In genomic region chr16:12589676-12590075, GRCh38 we compare ENCODE assay signal across 18 cellular contexts.
DNase-seq lines count a peak whose midpoint lies in the region; ATAC-seq, FAIRE-seq and TF ChIP-seq lines count a peak whose summit lies in the region.
"Had no signal": no experiment of that assay in that cellular context is flagged by ENCODE, and none has a peak within 500 bp of the region (broad histone marks: within the 10 kb centered on the region; RNA-seq: fewer than 3 reads in every experiment).

No MANE protein-coding gene starts in this region.

- H3K9ac ChIP-seq in K562 (ENCODE audit: insufficient read depth in 1 of 2, low read depth in 2 of 2, low read length in 2 of 2), result no peak overlapping the region
- H3K9ac ChIP-seq: BLaER1 had no signal

- H3K36me3 Mint-ChIP-seq in activated CD8-positive, alpha-beta memory T cell treated with anti-CD3 and anti-CD28 coated beads, Interleukin-2, amount 10 ng/mL, durations not matched to agents 7 days and 5 days, result no peaks in the 10 kb centered on the region
- H3K36me3 Mint-ChIP-seq in activated T-helper 2 cell treated with anti-CD3 and anti-CD28 coated beads, Interferon-gamma antibody, Interleukin-2, Interleukin-4, amounts not matched to agents 10 μg/mL and 5 μg/mL and 100 μg/mL, durations not matched to agents 14 hours and 24 hours and 36 hours (ENCODE audit: low read depth), result no peaks in the 10 kb centered on the region
- H3K36me3 Mint-ChIP-seq: CD4-positive, alpha-beta memory T cell had no signal

- POLR2A ChIA-PET in K562 (lab: Yijun Ruan, JAX), result interaction anchor here (1.0 kb wide), 1 partner anchor 11 kb away, joined by 4 read pairs; no protein-coding TSS in a partner anchor

- FAIRE-seq in K562 (lab: Jason Lieb, UNC), result no peak

- H3K4me2 ChIP-seq in K562 (ENCODE audit: insufficient read depth, low read length), result no peak overlapping the region
- H3K4me2 ChIP-seq: BLaER1 had no signal

- no peaks in the 10 kb centered on the region for H3K36me3 ChIP-seq in K562 (ENCODE audit: control insufficient read depth, insufficient read depth, low read length)
- H3K36me3 ChIP-seq: BLaER1 had no signal

- CTCF ChIA-PET in activated CD8-positive, alpha-beta memory T cell treated with anti-CD3 and anti-CD28 coated beads, Interleukin-2, amount 10 ng/mL, durations not matched to agents 7 days and 5 days (lab: Charles Lee), result no interaction called here
- CTCF ChIA-PET in K562 (lab: Yijun Ruan, JAX; ENCODE audit: low intra/inter-chr PET ratio), result no interaction called here

- WGBS in K562 (ENCODE audit: insufficient coverage, low coverage, missing lambda C conversion rate), result 33% methylated on average over 1 of the region's 1 CpG

- TF ChIP-seq CTCF in K562 (IDR thresholded peaks at IDR 0.05 in 2 of 3, conservative IDR thresholded peaks at IDR 0.05 in 1 of 3; ENCODE audit: insufficient read depth in 2 of 3, low read depth in 1 of 3, low read length in 3 of 3), result no peak

- peak; percentile 10 for DNase-seq in activated CD8-positive, alpha-beta memory T cell treated with anti-CD3 and anti-CD28 coated beads, Interleukin-2, amount 50 U/mL, for 48 hours
- no peak for DNase-seq in activated CD8-positive, alpha-beta memory T cell treated with anti-CD3 and anti-CD28 coated beads, Interleukin-2, amount 10 ng/mL, durations not matched to agents 7 days and 5 days
- DNase-seq in NCI-H82 treated with DMSO at 0.1 percent for 48 hours (lab: John Stamatoyannopoulos, UW; ENCODE audit: unreplicated experiment), result peak; percentile 85
- DNase-seq in K562 (ENCODE audit: extremely low read depth in 1 of 4, low spot score in 3 of 4), result no peak
- peak; percentile 16 for DNase-seq in posterior vena cava (ENCODE audit: low spot score)
- no peak for DNase-seq in NOMO-1 (lab: John Stamatoyannopoulos, UW; ENCODE audit: unreplicated experiment in 2 of 2)
- DNase-seq in activated T-helper 2 cell treated with anti-CD3 and anti-CD28 coated beads, Interferon-gamma antibody, Interleukin-2, Interleukin-4, amounts not matched to agents 10 μg/mL and 5 μg/mL and 100 μg/mL, durations not matched to agents 14 hours and 24 hours and 36 hours (ENCODE audit: low spot score), result no peak
- DNase-seq: 8988T; Calu3; CD4-positive, alpha-beta memory T cell; DMS79 treated with DMSO at 0.1 percent for 48 hours; GF-D8; GOT3; H7; HFFc6 had no signal

- no TSS peak for BruUV-seq in K562 (replicated peaks; lab: Mats Ljungman, UMichigan)

- H3K9me1 ChIP-seq in K562 (ENCODE audit: control insufficient read depth, insufficient read depth, low read length), result no peaks in the 10 kb centered on the region

- H3K9me3 Mint-ChIP-seq in activated CD8-positive, alpha-beta memory T cell treated with anti-CD3 and anti-CD28 coated beads, Interleukin-2, amount 10 ng/mL, durations not matched to agents 7 days and 5 days (ENCODE audit: low read depth), result peaks cover 3% of the 10 kb centered on the region
- H3K9me3 Mint-ChIP-seq in activated T-helper 2 cell treated with anti-CD3 and anti-CD28 coated beads, Interferon-gamma antibody, Interleukin-2, Interleukin-4, amounts not matched to agents 10 μg/mL and 5 μg/mL and 100 μg/mL, durations not matched to agents 14 hours and 24 hours and 36 hours, result no peaks in the 10 kb centered on the region
- H3K9me3 Mint-ChIP-seq: HFFc6 had no signal

- H3K27me3 Mint-ChIP-seq in activated CD8-positive, alpha-beta memory T cell treated with anti-CD3 and anti-CD28 coated beads, Interleukin-2, amount 10 ng/mL, durations not matched to agents 7 days and 5 days, result peaks cover 15% of the 10 kb centered on the region
- peaks cover 13% of the 10 kb centered on the region for H3K27me3 Mint-ChIP-seq in activated T-helper 2 cell treated with anti-CD3 and anti-CD28 coated beads, Interferon-gamma antibody, Interleukin-2, Interleukin-4, amounts not matched to agents 10 μg/mL and 5 μg/mL and 100 μg/mL, durations not matched to agents 14 hours and 24 hours and 36 hours (ENCODE audit: low read depth)

- no peak for TF ChIP-seq POLR2A in K562 (conservative IDR thresholded peaks at IDR 0.05)

- no peaks in the 10 kb centered on the region for H3K27me3 ChIP-seq in K562 (ENCODE audit: control insufficient read depth in 2 of 2, insufficient read depth in 2 of 2, low read length in 2 of 2)
- H3K27me3 ChIP-seq: BLaER1 had no signal

- no peak overlapping the region for H3K27ac ChIP-seq in K562 (ENCODE audit: extremely low read depth, low read depth, low read length)
- H3K27ac ChIP-seq: BLaER1 had no signal

- no peaks in the 10 kb centered on the region for H3K79me2 ChIP-seq in K562 (ENCODE audit: control insufficient read depth, insufficient read depth, low read length)

- H3K27ac Mint-ChIP-seq in activated CD8-positive, alpha-beta memory T cell treated with anti-CD3 and anti-CD28 coated beads, Interleukin-2, amount 10 ng/mL, durations not matched to agents 7 days and 5 days, result no peak overlapping the region
- H3K27ac Mint-ChIP-seq in activated T-helper 2 cell treated with anti-CD3 and anti-CD28 coated beads, Interferon-gamma antibody, Interleukin-2, Interleukin-4, amounts not matched to agents 10 μg/mL and 5 μg/mL and 100 μg/mL, durations not matched to agents 14 hours and 24 hours and 36 hours, result no peak overlapping the region
- H3K27ac Mint-ChIP-seq: CD14-positive monocyte; CD4-positive, alpha-beta memory T cell; HFFc6 had no signal

- in situ Hi-C loops in K562 (cut with MboI), result no loop called here

- no peak overlapping the region for H3K4me3 Mint-ChIP-seq in activated CD8-positive, alpha-beta memory T cell treated with anti-CD3 and anti-CD28 coated beads, Interleukin-2, amount 10 ng/mL, durations not matched to agents 7 days and 5 days
- H3K4me3 Mint-ChIP-seq in activated T-helper 2 cell treated with anti-CD3 and anti-CD28 coated beads, Interferon-gamma antibody, Interleukin-2, Interleukin-4, amounts not matched to agents 10 μg/mL and 5 μg/mL and 100 μg/mL, durations not matched to agents 14 hours and 24 hours and 36 hours (ENCODE audit: low read depth), result no peak overlapping the region
- H3K4me3 Mint-ChIP-seq: CD4-positive, alpha-beta memory T cell; HFFc6 had no signal

- peaks cover under 1 to 3% of the 10 kb centered on the region in 2 experiments; a peak in 3 of 5 replicates for H3K4me1 ChIP-seq in K562 (replicated peaks in 1 of 2; ENCODE audit: control insufficient read depth in 2 of 2, insufficient read depth in 2 of 2, low read length in 2 of 2)
- H3K4me1 ChIP-seq: BLaER1 had no signal

- TF ChIP-seq RAD21 in K562 (CRISPR knock-in tag; conservative IDR thresholded peaks at IDR 0.05 in 1 of 2, IDR thresholded peaks at IDR 0.05 in 1 of 2), result no peak

- H3K4me3 ChIP-seq in K562, result no peak overlapping the region
- H3K4me3 ChIP-seq: BLaER1 had no signal

- intact Hi-C loops in K562 (cut with micrococcal nuclease), result no loop called here
- intact Hi-C loops in posterior vena cava (cut with DNase I), result no loop called here
- intact Hi-C loops in activated T-helper 2 cell treated with anti-CD3 and anti-CD28 coated beads, Interferon-gamma antibody, Interleukin-2, Interleukin-4, amounts not matched to agents 10 μg/mL and 5 μg/mL and 100 μg/mL, durations not matched to agents 14 hours and 24 hours and 36 hours (cut with micrococcal nuclease), result no loop called here

- no peaks in the 10 kb centered on the region for H4K20me1 ChIP-seq in K562 (replicated peaks; ENCODE audit: control insufficient read depth, insufficient read depth, low read length)
- H4K20me1 ChIP-seq: BLaER1 had no signal

- H3K4me1 Mint-ChIP-seq in activated CD8-positive, alpha-beta memory T cell treated with anti-CD3 and anti-CD28 coated beads, Interleukin-2, amount 10 ng/mL, durations not matched to agents 7 days and 5 days, result peaks cover 9% of the 10 kb centered on the region
- H3K4me1 Mint-ChIP-seq in activated T-helper 2 cell treated with anti-CD3 and anti-CD28 coated beads, Interferon-gamma antibody, Interleukin-2, Interleukin-4, amounts not matched to agents 10 μg/mL and 5 μg/mL and 100 μg/mL, durations not matched to agents 14 hours and 24 hours and 36 hours (ENCODE audit: low read depth), result peaks cover 7% of the 10 kb centered on the region

- H3K9me3 ChIP-seq in K562 (replicated peaks; ENCODE audit: control insufficient read depth, insufficient read depth, low read depth, low read length), result no peaks in the 10 kb centered on the region
- H3K9me3 ChIP-seq: BLaER1 had no signal

- ATAC-seq in activated CD8-positive, alpha-beta memory T cell treated with anti-CD3 and anti-CD28 coated beads, Interleukin-2, amount 10 ng/mL, durations not matched to agents 7 days and 5 days, result no peak
- no peak for ATAC-seq in K562
- ATAC-seq: HCT116 had no signal

- no peak overlapping the region for H2AFZ ChIP-seq in K562 (ENCODE audit: low read depth, low read length)

- TF ChIP-seq EP300 in K562 (IDR thresholded peaks at IDR 0.05; ENCODE audit: low read length), result no peak

TF ChIP-seq in K562, 482 proteins besides CTCF, POLR2A, EP300 and RAD21 (continues in another document):
- TF ChIP-seq GABPB1 (CRISPR knock-in tag; IDR thresholded peaks at IDR 0.05), result no peak
- no peak for TF ChIP-seq ZNF695 (CRISPR knock-in tag; IDR thresholded peaks at IDR 0.05)
- peak; percentile 22 for TF ChIP-seq MEIS2 (IDR thresholded peaks at IDR 0.05; ENCODE audit: partially characterized antibody)
- no peak for TF ChIP-seq ZNF165 (CRISPR knock-in tag; IDR thresholded peaks at IDR 0.05; ENCODE audit: borderline replicate concordance)
- TF ChIP-seq, protein P1, sequence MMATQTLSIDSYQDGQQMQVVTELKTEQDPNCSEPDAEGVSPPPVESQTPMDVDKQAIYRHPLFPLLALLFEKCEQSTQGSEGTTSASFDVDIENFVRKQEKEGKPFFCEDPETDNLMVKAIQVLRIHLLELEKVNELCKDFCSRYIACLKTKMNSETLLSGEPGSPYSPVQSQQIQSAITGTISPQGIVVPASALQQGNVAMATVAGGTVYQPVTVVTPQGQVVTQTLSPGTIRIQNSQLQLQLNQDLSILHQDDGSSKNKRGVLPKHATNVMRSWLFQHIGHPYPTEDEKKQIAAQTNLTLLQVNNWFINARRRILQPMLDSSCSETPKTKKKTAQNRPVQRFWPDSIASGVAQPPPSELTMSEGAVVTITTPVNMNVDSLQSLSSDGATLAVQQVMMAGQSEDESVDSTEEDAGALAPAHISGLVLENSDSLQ (IDR thresholded peaks at IDR 0.05), result peak; percentile 53
- no peak for TF ChIP-seq SIN3A (IDR thresholded peaks at IDR 0.05; ENCODE audit: borderline replicate concordance in 2 of 2, control insufficient read depth in 1 of 2, low read depth in 2 of 2, low read length in 2 of 2)
- TF ChIP-seq SMARCC2 (IDR thresholded peaks at IDR 0.05; ENCODE audit: low read depth), result no peak
- TF ChIP-seq, protein P2, sequence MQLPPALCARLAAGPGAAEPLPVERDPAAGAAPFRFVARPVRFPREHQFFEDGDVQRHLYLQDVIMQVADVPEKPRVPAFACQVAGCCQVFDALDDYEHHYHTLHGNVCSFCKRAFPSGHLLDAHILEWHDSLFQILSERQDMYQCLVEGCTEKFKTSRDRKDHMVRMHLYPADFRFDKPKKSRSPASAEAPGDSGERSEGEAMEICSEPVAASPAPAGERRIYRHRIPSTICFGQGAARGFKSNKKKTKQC (CRISPR knock-in tag; IDR thresholded peaks at IDR 0.05), result no peak
- no peak for TF ChIP-seq DNMT1 (IDR thresholded peaks at IDR 0.05)
- TF ChIP-seq CCAR2 (IDR thresholded peaks at IDR 0.05; ENCODE audit: low read depth, low read length), result no peak
- no peak for TF ChIP-seq SAP30 (IDR thresholded peaks at IDR 0.05; ENCODE audit: borderline replicate concordance, insufficient read depth, low read depth, low read length, poor library complexity, severe bottlenecking)

Comparison
In these comparisons a context has a peak if more than half of its experiments do, and no peak if none do; other contexts are left out.
1. DNase-seq: peak in activated CD8-positive, alpha-beta memory T cell treated with anti-CD3 and anti-CD28 coated beads, Interleukin-2, amount 50 U/mL, for 48 hours (single experiment), NCI-H82 treated with DMSO at 0.1 percent for 48 hours (single experiment) and posterior vena cava (single experiment); none in activated CD8-positive, alpha-beta memory T cell treated with anti-CD3 and anti-CD28 coated beads, Interleukin-2, amount 10 ng/mL, durations not matched to agents 7 days and 5 days (single experiment), K562 (0 of 4), NOMO-1 (0 of 2) and activated T-helper 2 cell treated with anti-CD3 and anti-CD28 coated beads, Interferon-gamma antibody, Interleukin-2, Interleukin-4, amounts not matched to agents 10 μg/mL and 5 μg/mL and 100 μg/mL, durations not matched to agents 14 hours and 24 hours and 36 hours (single experiment).